1 cellular context compared by ENCODE assay signal in genomic region chr7:123692471-123692877, GRCh38.
TF ChIP-seq lines count a peak whose summit lies in the region.

No MANE protein-coding gene starts in this region.

TF ChIP-seq in WTC11, 78 proteins besides CTCF, POLR2A, EP300 and RAD21 (continued from another document and continues in another):
- TF ChIP-seq ATF2 (CRISPR knock-in tag; IDR thresholded peaks at IDR 0.05; ENCODE audit: borderline replicate concordance, low read depth), result no peak
- peak; percentile 93 for TF ChIP-seq ZNF396 (CRISPR knock-in tag; IDR thresholded peaks at IDR 0.05; ENCODE audit: borderline replicate concordance)
- peak; percentile 97 for TF ChIP-seq ZNF263 (CRISPR knock-in tag; IDR thresholded peaks at IDR 0.05; ENCODE audit: low read depth)
- TF ChIP-seq TCF7 (CRISPR knock-in tag; IDR thresholded peaks at IDR 0.05; ENCODE audit: low read depth), result no peak
- peak; percentile 73; the same call in 1 of the 2 replicates for TF ChIP-seq ZSCAN18 (CRISPR knock-in tag; IDR thresholded peaks at IDR 0.05)
- no peak for TF ChIP-seq CREB1 (CRISPR knock-in tag; IDR thresholded peaks at IDR 0.05)
- no peak for TF ChIP-seq ZNF138 (CRISPR knock-in tag; conservative IDR thresholded peaks at IDR 0.05)
- TF ChIP-seq MXD4 (CRISPR knock-in tag; IDR thresholded peaks at IDR 0.05; ENCODE audit: borderline replicate concordance), result no peak; the same call in 1 of the 2 replicates
- no peak for TF ChIP-seq NR3C1 (CRISPR knock-in tag; conservative IDR thresholded peaks at IDR 0.05; ENCODE audit: low read depth)
- peak; percentile 91 for TF ChIP-seq ZNF121 (CRISPR knock-in tag; IDR thresholded peaks at IDR 0.05)
- no peak for TF ChIP-seq NR2C2 (CRISPR knock-in tag; IDR thresholded peaks at IDR 0.05)
- no peak for TF ChIP-seq USF1 (CRISPR knock-in tag; IDR thresholded peaks at IDR 0.05)
- no peak for TF ChIP-seq SMAD4 (CRISPR knock-in tag; IDR thresholded peaks at IDR 0.05)
- TF ChIP-seq IRF1 (CRISPR knock-in tag; IDR thresholded peaks at IDR 0.05), result no peak
- peak; percentile 73 for TF ChIP-seq SP1 (CRISPR knock-in tag; conservative IDR thresholded peaks at IDR 0.05)
- no peak for TF ChIP-seq PREB (CRISPR knock-in tag; IDR thresholded peaks at IDR 0.05; ENCODE audit: borderline replicate concordance)
- no peak for TF ChIP-seq TP53 (CRISPR knock-in tag; IDR thresholded peaks at IDR 0.05)
- TF ChIP-seq FOXP1 (CRISPR knock-in tag; IDR thresholded peaks at IDR 0.05; ENCODE audit: borderline replicate concordance), result peak; percentile 90
- peak; percentile 57; the same call in 1 of the 2 replicates for TF ChIP-seq NFE2L1 (CRISPR knock-in tag; IDR thresholded peaks at IDR 0.05)
- peak; percentile 87; the same call in 1 of the 2 replicates for TF ChIP-seq EMX1 (CRISPR knock-in tag; IDR thresholded peaks at IDR 0.05)
- TF ChIP-seq ZMAT4 (CRISPR knock-in tag; IDR thresholded peaks at IDR 0.05), result no peak
- 0 out of 2 replicates have a peak, but pooled peaks have one; percentile 42 for TF ChIP-seq ZNF416 (CRISPR knock-in tag; IDR thresholded peaks at IDR 0.05)
- TF ChIP-seq ESRRA (CRISPR knock-in tag; IDR thresholded peaks at IDR 0.05; ENCODE audit: borderline replicate concordance), result no peak
- no peak for TF ChIP-seq ZNF232 (CRISPR knock-in tag; IDR thresholded peaks at IDR 0.05)
- TF ChIP-seq ZNF512 (CRISPR knock-in tag; IDR thresholded peaks at IDR 0.05; ENCODE audit: borderline replicate concordance), result no peak
- no peak for TF ChIP-seq E2F4 (CRISPR knock-in tag; IDR thresholded peaks at IDR 0.05; ENCODE audit: borderline replicate concordance, low read depth)
- peak; percentile 88 for TF ChIP-seq ZNF532 (CRISPR knock-in tag; IDR thresholded peaks at IDR 0.05; ENCODE audit: borderline replicate concordance)
- no peak for TF ChIP-seq ATF3 (CRISPR knock-in tag; conservative IDR thresholded peaks at IDR 0.05)
- TF ChIP-seq IRF2 (CRISPR knock-in tag; IDR thresholded peaks at IDR 0.05; ENCODE audit: borderline replicate concordance, low read depth), result no peak
- TF ChIP-seq GABPB1 (CRISPR knock-in tag; IDR thresholded peaks at IDR 0.05), result no peak
- TF ChIP-seq E2F5 (CRISPR knock-in tag; IDR thresholded peaks at IDR 0.05), result no peak
- TF ChIP-seq FOXK1 (CRISPR knock-in tag; IDR thresholded peaks at IDR 0.05), result peak; percentile 70
- no peak for TF ChIP-seq GTF2I (CRISPR knock-in tag; conservative IDR thresholded peaks at IDR 0.05)
- no peak for TF ChIP-seq E2F1 (CRISPR knock-in tag; IDR thresholded peaks at IDR 0.05)
- TF ChIP-seq MYBL2 (CRISPR knock-in tag; IDR thresholded peaks at IDR 0.05), result peak; percentile 59; the same call in 1 of the 2 replicates
- TF ChIP-seq MLX (CRISPR knock-in tag; IDR thresholded peaks at IDR 0.05), result no peak
- TF ChIP-seq TEAD1 (CRISPR knock-in tag; IDR thresholded peaks at IDR 0.05), result no peak; the same call in 1 of the 2 replicates
- TF ChIP-seq FOXP4 (CRISPR knock-in tag; IDR thresholded peaks at IDR 0.05), result peak; percentile 77; the same call in 1 of the 2 replicates
- TF ChIP-seq PRRX2 (CRISPR knock-in tag; IDR thresholded peaks at IDR 0.05), result peak; percentile 91
- TF ChIP-seq SOX15 (CRISPR knock-in tag; IDR thresholded peaks at IDR 0.05), result no peak
- TF ChIP-seq GRHL2 (CRISPR knock-in tag; IDR thresholded peaks at IDR 0.05; ENCODE audit: insufficient replicate concordance, severe bottlenecking), result no peak
- TF ChIP-seq TEAD4 (CRISPR knock-in tag; IDR thresholded peaks at IDR 0.05), result no peak
